1 cellular context compared by ENCODE assay signal in the genomic region with DNA sequence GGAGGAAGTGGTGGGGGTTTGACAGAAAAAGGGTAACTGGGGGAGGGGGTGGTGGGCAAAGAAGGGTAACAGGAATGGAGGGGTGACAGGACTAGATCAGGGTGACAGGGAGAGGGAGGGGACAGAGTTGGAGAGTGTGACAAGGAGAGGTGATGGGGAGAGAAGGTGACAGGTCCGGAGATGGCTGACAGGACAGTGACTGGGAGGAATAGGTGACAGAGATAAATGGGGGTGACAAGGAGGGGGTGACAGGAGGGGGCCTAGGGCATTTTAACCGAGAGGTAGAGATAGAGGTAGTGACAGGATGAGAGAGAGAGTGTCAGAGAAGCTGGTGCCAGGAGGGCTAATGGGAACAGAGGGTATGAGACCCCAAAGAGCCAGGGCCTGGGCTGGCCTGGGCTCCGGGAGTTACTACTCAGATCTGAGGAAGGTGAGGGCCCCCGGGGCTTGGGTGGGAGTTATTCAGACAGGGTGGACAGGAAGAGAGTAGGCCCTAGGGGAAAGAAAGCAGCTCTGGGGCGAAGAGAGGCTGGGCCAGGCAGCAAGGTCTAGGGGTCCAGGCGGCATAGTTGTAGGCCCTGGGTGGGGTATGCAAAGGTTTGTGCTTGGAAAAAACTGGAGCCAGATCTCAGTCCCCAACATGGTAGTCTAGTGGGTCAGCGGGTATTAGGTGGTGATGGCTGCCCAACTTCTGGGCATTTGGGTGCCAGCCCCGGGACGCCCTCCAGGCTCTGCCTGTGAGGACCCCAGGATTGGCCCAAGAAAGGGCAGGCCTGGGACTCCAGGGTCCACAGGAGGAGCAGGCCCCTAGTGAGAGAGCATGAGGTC.
TF ChIP-seq lines count a peak whose summit lies in the region.

No MANE protein-coding gene starts in this region.

TF ChIP-seq in K562, 482 proteins besides CTCF, POLR2A, EP300 and RAD21 (continued from another document and continues in another):
- TF ChIP-seq, protein P1, sequence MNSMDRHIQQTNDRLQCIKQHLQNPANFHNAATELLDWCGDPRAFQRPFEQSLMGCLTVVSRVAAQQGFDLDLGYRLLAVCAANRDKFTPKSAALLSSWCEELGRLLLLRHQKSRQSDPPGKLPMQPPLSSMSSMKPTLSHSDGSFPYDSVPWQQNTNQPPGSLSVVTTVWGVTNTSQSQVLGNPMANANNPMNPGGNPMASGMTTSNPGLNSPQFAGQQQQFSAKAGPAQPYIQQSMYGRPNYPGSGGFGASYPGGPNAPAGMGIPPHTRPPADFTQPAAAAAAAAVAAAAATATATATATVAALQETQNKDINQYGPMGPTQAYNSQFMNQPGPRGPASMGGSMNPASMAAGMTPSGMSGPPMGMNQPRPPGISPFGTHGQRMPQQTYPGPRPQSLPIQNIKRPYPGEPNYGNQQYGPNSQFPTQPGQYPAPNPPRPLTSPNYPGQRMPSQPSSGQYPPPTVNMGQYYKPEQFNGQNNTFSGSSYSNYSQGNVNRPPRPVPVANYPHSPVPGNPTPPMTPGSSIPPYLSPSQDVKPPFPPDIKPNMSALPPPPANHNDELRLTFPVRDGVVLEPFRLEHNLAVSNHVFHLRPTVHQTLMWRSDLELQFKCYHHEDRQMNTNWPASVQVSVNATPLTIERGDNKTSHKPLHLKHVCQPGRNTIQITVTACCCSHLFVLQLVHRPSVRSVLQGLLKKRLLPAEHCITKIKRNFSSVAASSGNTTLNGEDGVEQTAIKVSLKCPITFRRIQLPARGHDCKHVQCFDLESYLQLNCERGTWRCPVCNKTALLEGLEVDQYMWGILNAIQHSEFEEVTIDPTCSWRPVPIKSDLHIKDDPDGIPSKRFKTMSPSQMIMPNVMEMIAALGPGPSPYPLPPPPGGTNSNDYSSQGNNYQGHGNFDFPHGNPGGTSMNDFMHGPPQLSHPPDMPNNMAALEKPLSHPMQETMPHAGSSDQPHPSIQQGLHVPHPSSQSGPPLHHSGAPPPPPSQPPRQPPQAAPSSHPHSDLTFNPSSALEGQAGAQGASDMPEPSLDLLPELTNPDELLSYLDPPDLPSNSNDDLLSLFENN (IDR thresholded peaks at IDR 0.05; ENCODE audit: low read depth in 2 of 2, low read length in 2 of 2): no peak
- TF ChIP-seq CTBP1 (IDR thresholded peaks at IDR 0.05; ENCODE audit: borderline replicate concordance) (no peak), NFIX (CRISPR knock-in tag; IDR thresholded peaks at IDR 0.05; ENCODE audit: low read depth) (no peak), MTF1 (CRISPR knock-in tag; IDR thresholded peaks at IDR 0.05; ENCODE audit: borderline replicate concordance) (no peak), HDAC3 (IDR thresholded peaks at IDR 0.05; ENCODE audit: borderline replicate concordance, partially characterized antibody) (no peak), LARP7 (IDR thresholded peaks at IDR 0.05) (0 out of 2 replicates have a peak, but pooled peaks have one; percentile 67), ZNF668 (CRISPR knock-in tag; IDR thresholded peaks at IDR 0.05) (no peak), MXI1 (IDR thresholded peaks at IDR 0.05; ENCODE audit: low read depth, low read length) (no peak), ASH1L (IDR thresholded peaks at IDR 0.05; ENCODE audit: borderline replicate concordance, low read depth, partially characterized antibody) (no peak), FOXK1 (CRISPR knock-in tag; IDR thresholded peaks at IDR 0.05; ENCODE audit: borderline replicate concordance) (no peak), ADNP (tag; IDR thresholded peaks at IDR 0.05) (no peak), ATF7 (IDR thresholded peaks at IDR 0.05) (no peak), DDX20 (tag; IDR thresholded peaks at IDR 0.05; ENCODE audit: low read depth) (no peak), TEAD4 (IDR thresholded peaks at IDR 0.05; ENCODE audit: low read length) (no peak), TEAD4 (CRISPR knock-in tag; IDR thresholded peaks at IDR 0.05; ENCODE audit: borderline replicate concordance) (no peak), CBX2 (IDR thresholded peaks at IDR 0.05; ENCODE audit: insufficient read depth, low read length, poor library complexity, severe bottlenecking) (no peak), ZNF551 (CRISPR knock-in tag; IDR thresholded peaks at IDR 0.05) (no peak), MCM7 (IDR thresholded peaks at IDR 0.05) (no peak), ZNF140 (CRISPR knock-in tag; IDR thresholded peaks at IDR 0.05) (no peak), CSDE1 (IDR thresholded peaks at IDR 0.05) (0 out of 4 replicates have a peak, but pooled peaks of 1 of the 2 experiments have one; percentile 46), HDGF (IDR thresholded peaks at IDR 0.05) (0 out of 2 replicates have a peak, but pooled peaks have one; percentile 77), DPF2 (IDR thresholded peaks at IDR 0.05) (peak; percentile 63; the same call in 1 of the 2 replicates), EP400 (IDR thresholded peaks at IDR 0.05) (no peak), HDAC6 (IDR thresholded peaks at IDR 0.05; ENCODE audit: low read depth, low read length) (no peak), ZBED1 (IDR thresholded peaks at IDR 0.05) (no peak), PTRF (tag; IDR thresholded peaks at IDR 0.05) (no peak), FOXJ3 (CRISPR knock-in tag; IDR thresholded peaks at IDR 0.05) (no peak), NCOA6 (IDR thresholded peaks at IDR 0.05) (no peak), DACH1 (IDR thresholded peaks at IDR 0.05; ENCODE audit: partially characterized antibody) (no peak), NR2C2 (CRISPR knock-in tag; IDR thresholded peaks at IDR 0.05) (no peak), NR2C2 (tag; IDR thresholded peaks at IDR 0.05) (0 out of 2 replicates have a peak, but pooled peaks have one; percentile 52), GABPA (tag; conservative IDR thresholded peaks at IDR 0.05; ENCODE audit: low read depth) (no peak), NR3C1 (CRISPR knock-in tag; IDR thresholded peaks at IDR 0.05) (no peak), ELF1 (tag; IDR thresholded peaks at IDR 0.05) (no peak), JUNB (CRISPR knock-in tag; conservative IDR thresholded peaks at IDR 0.05) (no peak), ZNF431 (CRISPR knock-in tag; IDR thresholded peaks at IDR 0.05) (no peak), SNIP1 (IDR thresholded peaks at IDR 0.05; ENCODE audit: low read depth) (no peak), POLR2B (IDR thresholded peaks at IDR 0.05; ENCODE audit: low read depth, partially characterized antibody) (peak; percentile 41), ZBTB17 (CRISPR knock-in tag; IDR thresholded peaks at IDR 0.05) (no peak), SREBF2 (CRISPR knock-in tag; IDR thresholded peaks at IDR 0.05) (no peak), FOXP1 (CRISPR knock-in tag; IDR thresholded peaks at IDR 0.05) (no peak), EHMT2 (IDR thresholded peaks at IDR 0.05) (no peak), RUNX1 (IDR thresholded peaks at IDR 0.05; ENCODE audit: low read depth) (no peak), ZNF780A (CRISPR knock-in tag; IDR thresholded peaks at IDR 0.05) (no peak), ZNF384 (IDR thresholded peaks at IDR 0.05; ENCODE audit: low read depth, low read length) (no peak), PHB2 (IDR thresholded peaks at IDR 0.05; ENCODE audit: low read depth) (peak; percentile 70; the same call in 1 of the 2 replicates)
- TF ChIP-seq, protein P2, sequence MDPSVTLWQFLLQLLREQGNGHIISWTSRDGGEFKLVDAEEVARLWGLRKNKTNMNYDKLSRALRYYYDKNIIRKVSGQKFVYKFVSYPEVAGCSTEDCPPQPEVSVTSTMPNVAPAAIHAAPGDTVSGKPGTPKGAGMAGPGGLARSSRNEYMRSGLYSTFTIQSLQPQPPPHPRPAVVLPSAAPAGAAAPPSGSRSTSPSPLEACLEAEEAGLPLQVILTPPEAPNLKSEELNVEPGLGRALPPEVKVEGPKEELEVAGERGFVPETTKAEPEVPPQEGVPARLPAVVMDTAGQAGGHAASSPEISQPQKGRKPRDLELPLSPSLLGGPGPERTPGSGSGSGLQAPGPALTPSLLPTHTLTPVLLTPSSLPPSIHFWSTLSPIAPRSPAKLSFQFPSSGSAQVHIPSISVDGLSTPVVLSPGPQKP (CRISPR knock-in tag; IDR thresholded peaks at IDR 0.05): no peak
- TF ChIP-seq, protein P3, sequence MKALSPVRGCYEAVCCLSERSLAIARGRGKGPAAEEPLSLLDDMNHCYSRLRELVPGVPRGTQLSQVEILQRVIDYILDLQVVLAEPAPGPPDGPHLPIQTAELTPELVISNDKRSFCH (CRISPR knock-in tag; IDR thresholded peaks at IDR 0.05): no peak
- TF ChIP-seq, protein P3 (tag; IDR thresholded peaks at IDR 0.05): no peak
- TF ChIP-seq, protein P4, sequence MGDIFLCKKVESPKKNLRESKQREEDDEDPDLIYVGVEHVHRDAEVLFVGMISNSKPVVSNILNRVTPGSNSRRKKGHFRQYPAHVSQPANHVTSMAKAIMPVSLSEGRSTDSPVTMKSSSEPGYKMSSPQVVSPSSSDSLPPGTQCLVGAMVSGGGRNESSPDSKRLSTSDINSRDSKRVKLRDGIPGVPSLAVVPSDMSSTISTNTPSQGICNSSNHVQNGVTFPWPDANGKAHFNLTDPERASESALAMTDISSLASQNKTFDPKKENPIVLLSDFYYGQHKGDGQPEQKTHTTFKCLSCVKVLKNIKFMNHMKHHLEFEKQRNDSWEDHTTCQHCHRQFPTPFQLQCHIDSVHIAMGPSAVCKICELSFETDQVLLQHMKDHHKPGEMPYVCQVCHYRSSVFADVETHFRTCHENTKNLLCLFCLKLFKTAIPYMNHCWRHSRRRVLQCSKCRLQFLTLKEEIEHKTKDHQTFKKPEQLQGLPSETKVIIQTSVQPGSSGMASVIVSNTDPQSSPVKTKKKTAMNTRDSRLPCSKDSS (IDR thresholded peaks at IDR 0.05; ENCODE audit: low read depth, partially characterized antibody): no peak
- TF ChIP-seq, protein P5, sequence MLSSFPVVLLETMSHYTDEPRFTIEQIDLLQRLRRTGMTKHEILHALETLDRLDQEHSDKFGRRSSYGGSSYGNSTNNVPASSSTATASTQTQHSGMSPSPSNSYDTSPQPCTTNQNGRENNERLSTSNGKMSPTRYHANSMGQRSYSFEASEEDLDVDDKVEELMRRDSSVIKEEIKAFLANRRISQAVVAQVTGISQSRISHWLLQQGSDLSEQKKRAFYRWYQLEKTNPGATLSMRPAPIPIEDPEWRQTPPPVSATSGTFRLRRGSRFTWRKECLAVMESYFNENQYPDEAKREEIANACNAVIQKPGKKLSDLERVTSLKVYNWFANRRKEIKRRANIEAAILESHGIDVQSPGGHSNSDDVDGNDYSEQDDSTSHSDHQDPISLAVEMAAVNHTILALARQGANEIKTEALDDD (IDR thresholded peaks at IDR 0.05): no peak
- TF ChIP-seq, protein P6, sequence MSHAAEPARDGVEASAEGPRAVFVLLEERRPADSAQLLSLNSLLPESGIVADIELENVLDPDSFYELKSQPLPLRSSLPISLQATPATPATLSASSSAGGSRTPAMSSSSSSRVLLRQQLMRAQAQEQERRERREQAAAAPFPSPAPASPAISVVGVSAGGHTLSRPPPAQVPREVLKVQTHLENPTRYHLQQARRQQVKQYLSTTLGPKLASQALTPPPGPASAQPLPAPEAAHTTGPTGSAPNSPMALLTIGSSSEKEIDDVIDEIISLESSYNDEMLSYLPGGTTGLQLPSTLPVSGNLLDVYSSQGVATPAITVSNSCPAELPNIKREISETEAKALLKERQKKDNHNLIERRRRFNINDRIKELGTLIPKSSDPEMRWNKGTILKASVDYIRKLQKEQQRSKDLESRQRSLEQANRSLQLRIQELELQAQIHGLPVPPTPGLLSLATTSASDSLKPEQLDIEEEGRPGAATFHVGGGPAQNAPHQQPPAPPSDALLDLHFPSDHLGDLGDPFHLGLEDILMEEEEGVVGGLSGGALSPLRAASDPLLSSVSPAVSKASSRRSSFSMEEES (CRISPR knock-in tag; IDR thresholded peaks at IDR 0.05): no peak
- TF ChIP-seq, protein P7, sequence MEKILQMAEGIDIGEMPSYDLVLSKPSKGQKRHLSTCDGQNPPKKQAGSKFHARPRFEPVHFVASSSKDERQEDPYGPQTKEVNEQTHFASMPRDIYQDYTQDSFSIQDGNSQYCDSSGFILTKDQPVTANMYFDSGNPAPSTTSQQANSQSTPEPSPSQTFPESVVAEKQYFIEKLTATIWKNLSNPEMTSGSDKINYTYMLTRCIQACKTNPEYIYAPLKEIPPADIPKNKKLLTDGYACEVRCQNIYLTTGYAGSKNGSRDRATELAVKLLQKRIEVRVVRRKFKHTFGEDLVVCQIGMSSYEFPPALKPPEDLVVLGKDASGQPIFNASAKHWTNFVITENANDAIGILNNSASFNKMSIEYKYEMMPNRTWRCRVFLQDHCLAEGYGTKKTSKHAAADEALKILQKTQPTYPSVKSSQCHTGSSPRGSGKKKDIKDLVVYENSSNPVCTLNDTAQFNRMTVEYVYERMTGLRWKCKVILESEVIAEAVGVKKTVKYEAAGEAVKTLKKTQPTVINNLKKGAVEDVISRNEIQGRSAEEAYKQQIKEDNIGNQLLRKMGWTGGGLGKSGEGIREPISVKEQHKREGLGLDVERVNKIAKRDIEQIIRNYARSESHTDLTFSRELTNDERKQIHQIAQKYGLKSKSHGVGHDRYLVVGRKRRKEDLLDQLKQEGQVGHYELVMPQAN (IDR thresholded peaks at IDR 0.05; ENCODE audit: borderline replicate concordance): peak; percentile 82
- TF ChIP-seq, protein P8, sequence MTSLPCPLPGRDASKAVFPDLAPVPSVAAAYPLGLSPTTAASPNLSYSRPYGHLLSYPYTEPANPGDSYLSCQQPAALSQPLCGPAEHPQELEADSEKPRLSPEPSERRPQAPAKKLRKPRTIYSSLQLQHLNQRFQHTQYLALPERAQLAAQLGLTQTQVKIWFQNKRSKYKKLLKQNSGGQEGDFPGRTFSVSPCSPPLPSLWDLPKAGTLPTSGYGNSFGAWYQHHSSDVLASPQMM (CRISPR knock-in tag; IDR thresholded peaks at IDR 0.05): no peak
- TF ChIP-seq, protein P9, sequence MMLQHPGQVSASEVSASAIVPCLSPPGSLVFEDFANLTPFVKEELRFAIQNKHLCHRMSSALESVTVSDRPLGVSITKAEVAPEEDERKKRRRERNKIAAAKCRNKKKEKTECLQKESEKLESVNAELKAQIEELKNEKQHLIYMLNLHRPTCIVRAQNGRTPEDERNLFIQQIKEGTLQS (IDR thresholded peaks at IDR 0.05): no peak
- TF ChIP-seq, protein P9 (CRISPR knock-in tag; conservative IDR thresholded peaks at IDR 0.05): no peak
